Comparison of ENCODE assay signal across 5 cellular contexts in genomic region chr19:12921083-12921482, GRCh38. TPM values are rescaled to one million over a fixed set of nuclear protein-coding genes. Genes with fewer than 3 reads are reported as not detected.
"Had no signal": no experiment of that assay in that cellular context is flagged by ENCODE, and none has a peak within 500 bp of the region (broad histone marks: within the 10 kb centered on the region; RNA-seq: fewer than 3 reads in every experiment).

No MANE protein-coding gene starts in this region.

RNA-seq across cellular contexts. Expression of gene SYCE2, which starts 2.0 kb away (rescaled TPM):
- total RNA-seq: mucosa of gallbladder, renal cortical epithelial cell, sigmoid colon, thoracic aorta had no signal
- polyA plus RNA-seq: naive thymus-derived CD8-positive, alpha-beta T cell had no signal
